Comparison of ENCODE assay signal across 19 cellular contexts in the genomic region with DNA sequence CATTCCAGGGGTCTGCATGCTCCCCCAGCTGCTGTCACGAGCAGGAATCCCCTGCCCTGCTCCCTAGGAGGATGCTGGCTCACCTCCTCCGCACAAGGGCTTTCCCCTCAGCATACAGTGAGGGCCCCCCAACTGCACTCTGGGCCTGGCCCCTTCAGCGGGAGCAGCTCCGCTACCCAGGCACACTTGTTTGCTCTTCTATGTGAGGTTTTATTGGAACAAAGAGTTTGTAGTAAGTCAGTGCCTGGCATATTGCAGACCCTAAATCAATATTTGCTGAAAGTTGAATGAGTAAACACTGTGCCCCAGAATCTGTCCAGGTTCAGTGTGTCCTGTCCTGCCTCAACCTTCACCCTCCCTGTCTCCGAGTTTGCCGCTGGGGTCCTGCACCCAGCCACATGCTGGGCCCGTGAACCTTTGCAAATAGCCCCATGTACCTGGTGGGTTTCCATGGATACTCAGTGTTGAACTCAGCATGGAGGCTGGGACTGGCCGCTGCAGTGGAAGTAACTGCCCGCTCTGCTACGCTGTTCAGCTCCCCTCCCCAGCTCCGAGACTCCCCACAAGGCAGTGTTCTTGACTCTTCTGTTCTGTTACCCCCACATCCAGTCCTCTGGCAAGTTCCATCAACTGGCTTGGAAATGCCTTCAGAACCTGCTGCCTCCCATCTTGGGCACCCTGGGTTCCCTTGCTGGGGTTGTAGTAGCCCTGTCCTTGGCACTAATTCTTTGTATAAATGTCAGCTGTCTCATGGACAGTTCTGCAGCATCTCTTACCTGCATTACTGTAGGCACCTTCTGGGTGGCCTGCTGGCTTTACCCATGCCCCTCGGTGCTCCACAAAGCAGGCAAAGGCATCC. TPM values are rescaled to one million over a fixed set of nuclear protein-coding genes. Genes with fewer than 3 reads are reported as not detected.
DNase-seq lines count a peak whose midpoint lies in the region; ATAC-seq, FAIRE-seq and TF ChIP-seq lines count a peak whose summit lies in the region.
"Had no signal": no experiment of that assay in that cellular context is flagged by ENCODE, and none has a peak within 500 bp of the region (broad histone marks: within the 10 kb centered on the region; RNA-seq: fewer than 3 reads in every experiment).

No MANE protein-coding gene starts in this region.

- peak overlapping the region in 1 of 3 experiments; percentile 40; a peak in 2 of 6 replicates for H3K4me3 ChIP-seq in HepG2 (replicated peaks in 1 of 3; ENCODE audit: insufficient read depth in 1 of 3, low read depth in 2 of 3, low read length in 3 of 3)
- H3K4me3 ChIP-seq: gastrocnemius medialis, hepatocyte, left lung, sigmoid colon, SJSA1 had no signal

- DNase-seq in NCI-H69 (lab: John Stamatoyannopoulos, UW): peak; percentile 63
- peak; percentile 80 for DNase-seq in HepG2 (ENCODE audit: low spot score)
- no peak for DNase-seq in progenitor cell of endocrine pancreas (ENCODE audit: low spot score, unreplicated experiment)
- no peak for DNase-seq in frontal cortex (ENCODE audit: low spot score in 2 of 2)
- DNase-seq in stimulated activated CD4-positive, alpha-beta T cell treated with anti-CD3 and anti-CD28 coated beads, Interleukin-4, amount 100 ng/mL, for 1 hour: no peak
- DNase-seq: gastrocnemius medialis, left lung, NCI-H526 treated with DMSO at 0.1 percent for 48 hours had no signal

- peaks cover 10% of the 10 kb centered on the region for H3K36me3 Mint-ChIP-seq in progenitor cell of endocrine pancreas (ENCODE audit: insufficient read depth)
- H3K36me3 Mint-ChIP-seq: activated naive CD8-positive, alpha-beta T cell; T-cell had no signal

- 12% methylated on average over 11 of the region's 12 CpGs for WGBS in HepG2 (ENCODE audit: low lambda C conversion rate)

- H3K27me3 Mint-ChIP-seq in progenitor cell of endocrine pancreas: no peaks in the 10 kb centered on the region
- H3K27me3 Mint-ChIP-seq: natural killer cell treated with Interleukin-12 subunit alpha and Interleukin-12 subunit beta and Interleukin-15 and Interleukin-18, amount 100 ng/mL, for 72 hours; T-cell had no signal

- H3K27me3 ChIP-seq in HepG2 (ENCODE audit: control insufficient read depth in 1 of 2, insufficient read depth in 2 of 2, low read length in 2 of 2): no peaks in the 10 kb centered on the region
- H3K27me3 ChIP-seq: gastrocnemius medialis, hepatocyte, left lung, sigmoid colon, SJSA1 had no signal

- in situ Hi-C loops in HepG2 (cut with HindIII; ENCODE audit: extremely low pct_ligation_motif_present, low pct_unique_long_range_greater_than_20kb): no loop called here

- peaks cover 17% of the 10 kb centered on the region for H3K4me1 Mint-ChIP-seq in progenitor cell of endocrine pancreas (ENCODE audit: low read depth)

- intact Hi-C loops in HepG2 (cut with micrococcal nuclease; ENCODE audit: unreplicated experiment): loop anchor here (5.0 to 10.0 kb wide), 3 partner anchors 117 to 255 kb away; a partner anchor contains a TSS

- H3K4me3 Mint-ChIP-seq in progenitor cell of endocrine pancreas (ENCODE audit: low read depth): no peak overlapping the region
- H3K4me3 Mint-ChIP-seq: activated naive CD8-positive, alpha-beta T cell; natural killer cell treated with Interleukin-12 subunit alpha and Interleukin-12 subunit beta and Interleukin-15 and Interleukin-18, amount 100 ng/mL, for 72 hours; T-cell had no signal

- H3K9ac ChIP-seq in HepG2 (ENCODE audit: insufficient read depth, low read depth, low read length): peak overlapping the region; percentile 40

- FAIRE-seq in HepG2 (lab: Jason Lieb, UNC) (peak; percentile 81), frontal cortex (lab: Jason Lieb, UNC) (no peak)

- no peaks in the 10 kb centered on the region for H3K9me3 Mint-ChIP-seq in progenitor cell of endocrine pancreas (ENCODE audit: low read depth)
- H3K9me3 Mint-ChIP-seq: natural killer cell treated with Interleukin-12 subunit alpha and Interleukin-12 subunit beta and Interleukin-15 and Interleukin-18, amount 100 ng/mL, for 72 hours; T-cell had no signal

- H3K27ac Mint-ChIP-seq in progenitor cell of endocrine pancreas: peak overlapping the region; percentile 59
- H3K27ac Mint-ChIP-seq: activated naive CD8-positive, alpha-beta T cell; natural killer cell treated with Interleukin-12 subunit alpha and Interleukin-12 subunit beta and Interleukin-15 and Interleukin-18, amount 100 ng/mL, for 72 hours; T-cell had no signal

- CTCF ChIA-PET in HepG2 (lab: Yijun Ruan, JAX; ENCODE audit: low intra/inter-chr PET ratio, low total read pairs): interaction anchor here (0.9 to 2.6 kb wide), 4 partner anchors 23 to 397 kb away, joined by 3 to 23 read pairs (median 6); no protein-coding TSS in a partner anchor

- POLR2A ChIA-PET in HepG2 (lab: Yijun Ruan, JAX): interaction anchor here (0.8 to 1.5 kb wide), 2 partner anchors 258 to 318 kb away, joined by 3 read pairs; no protein-coding TSS in a partner anchor

- no peaks in the 10 kb centered on the region for H4K20me1 ChIP-seq in HepG2 (ENCODE audit: insufficient read depth, low read length)

- BruUV-seq in HepG2 (replicated peaks; lab: Mats Ljungman, UMichigan): no TSS peak

- no peaks in the 10 kb centered on the region for H3K36me3 ChIP-seq in HepG2 (replicated peaks in 1 of 2; ENCODE audit: control insufficient read depth in 1 of 2, insufficient read depth in 2 of 2, low read length in 2 of 2)
- H3K36me3 ChIP-seq: gastrocnemius medialis, left lung, sigmoid colon, SJSA1 had no signal

- TF ChIP-seq POLR2A in HepG2 (IDR thresholded peaks at IDR 0.05; ENCODE audit: insufficient read depth in 1 of 2, low read depth in 2 of 2, low read length in 2 of 2): no peak

- ATAC-seq in GM21723 (IDR thresholded peaks at IDR 0.05; ENCODE audit: unreplicated experiment): peak; percentile 12
- peak; percentile 82 for ATAC-seq in HepG2
- ATAC-seq in HG03342 (IDR thresholded peaks at IDR 0.05; ENCODE audit: unreplicated experiment): no peak

- H3K4me2 ChIP-seq in HepG2 (ENCODE audit: low read depth, low read length): peak overlapping the region; percentile 52
- H3K4me2 ChIP-seq: hepatocyte had no signal

- H3K79me2 ChIP-seq in HepG2 (ENCODE audit: insufficient read depth, low read length): no peaks in the 10 kb centered on the region
- H3K79me2 ChIP-seq: hepatocyte had no signal

- no peak for TF ChIP-seq RAD21 in HepG2 (CRISPR knock-in tag; IDR thresholded peaks at IDR 0.05)

- H3K27ac ChIP-seq in HepG2 (ENCODE audit: extremely low read length, insufficient read depth, low read length): peak overlapping the region; percentile 60
- H3K27ac ChIP-seq: left lung, SJSA1 had no signal

- TF ChIP-seq CTCF in HepG2 (CRISPR knock-in tag; IDR thresholded peaks at IDR 0.05) (0 out of 2 replicates have a peak, but pooled peaks have one; percentile 3), progenitor cell of endocrine pancreas (IDR thresholded peaks at IDR 0.05; ENCODE audit: unreplicated experiment) (no peak)

- H3K4me1 ChIP-seq in HepG2 (ENCODE audit: insufficient read depth, low read length): peaks cover 66% of the 10 kb centered on the region
- H3K4me1 ChIP-seq: left lung had no signal

- H2AFZ ChIP-seq in HepG2 (ENCODE audit: low read length): no peak overlapping the region
- H2AFZ ChIP-seq: hepatocyte had no signal

- peak in 1 of 2 experiments; percentile 86; a peak in 2 of 4 replicates for TF ChIP-seq EP300 in HepG2 (IDR thresholded peaks at IDR 0.05; ENCODE audit: low read depth in 2 of 2, low read length in 2 of 2)
- TF ChIP-seq EP300 in HepG2 (CRISPR knock-in tag; IDR thresholded peaks at IDR 0.05; ENCODE audit: borderline replicate concordance): peak; percentile 74; the same call in 1 of the 2 replicates

- H3K9me3 ChIP-seq in HepG2 (ENCODE audit: low read length): no peaks in the 10 kb centered on the region
- H3K9me3 ChIP-seq: gastrocnemius medialis, left lung, sigmoid colon, SJSA1 had no signal

TF ChIP-seq in HepG2, 621 proteins besides CTCF, POLR2A, EP300 and RAD21 (continues in another document):
- TF ChIP-seq, protein P1, sequence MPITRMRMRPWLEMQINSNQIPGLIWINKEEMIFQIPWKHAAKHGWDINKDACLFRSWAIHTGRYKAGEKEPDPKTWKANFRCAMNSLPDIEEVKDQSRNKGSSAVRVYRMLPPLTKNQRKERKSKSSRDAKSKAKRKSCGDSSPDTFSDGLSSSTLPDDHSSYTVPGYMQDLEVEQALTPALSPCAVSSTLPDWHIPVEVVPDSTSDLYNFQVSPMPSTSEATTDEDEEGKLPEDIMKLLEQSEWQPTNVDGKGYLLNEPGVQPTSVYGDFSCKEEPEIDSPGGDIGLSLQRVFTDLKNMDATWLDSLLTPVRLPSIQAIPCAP (CRISPR knock-in tag; IDR thresholded peaks at IDR 0.05; ENCODE audit: low read depth): no peak
- TF ChIP-seq GFI1 (CRISPR knock-in tag; IDR thresholded peaks at IDR 0.05; ENCODE audit: borderline replicate concordance) (peak; percentile 78; the same call in 1 of the 2 replicates), SMC3 (IDR thresholded peaks at IDR 0.05; ENCODE audit: low read length) (no peak; the same call in 1 of the 2 replicates), MEF2D (CRISPR knock-in tag; IDR thresholded peaks at IDR 0.05) (peak; percentile 53; the same call in 1 of the 2 replicates)

RNA-seq across cellular contexts. Expression of a gene that starts 15.7 kb away (rescaled TPM):
- total RNA-seq in HepG2 (2016; rRNA removed; fragmentation: Illumina TruSeq; extraction: Trizol) (0.32 and 0.80 TPM in 2 replicates), progenitor cell of endocrine pancreas (2.4 and 3.0 TPM in 2 replicates), frontal cortex (not detected)
- 0.71 and 0.81 TPM in 2 replicates for total RNA-seq in HepG2 (2016; cell fraction: cytosol; rRNA removed; fragmentation: Illumina TruSeq; extraction: Trizol; ENCODE audit: low read depth)
- total RNA-seq in HepG2 (2016; cell fraction: insoluble cytoplasmic fraction; rRNA removed; fragmentation: Illumina TruSeq; extraction: Trizol): 1.5 and 1.6 TPM in 2 replicates
- total RNA-seq in HepG2 (2016; cell fraction: membrane; rRNA removed; fragmentation: Illumina TruSeq; extraction: Trizol): 1.0 and 1.9 TPM in 2 replicates
- total RNA-seq in HepG2 (2016; cell fraction: nucleus; rRNA removed; fragmentation: Illumina TruSeq; extraction: Trizol): 3.6 and 3.7 TPM in 2 replicates
- polyA plus RNA-seq in HepG2 (2011; rRNA removed): 0.82 and 0.87 TPM in 2 replicates
- 0.32 and 0.38 TPM in 2 replicates for polyA plus RNA-seq in HepG2 (2011; cell fraction: cytosol; rRNA removed)
- 3.3 and 4.4 TPM in 2 replicates for polyA plus RNA-seq in HepG2 (2011; cell fraction: nucleus; rRNA removed)
- polyA plus RNA-seq in HepG2 (2012): 0.80 and 2.9 TPM in 2 replicates
- polyA plus RNA-seq in HepG2 (2016; cell fraction: cytosol; fragmentation: Illumina TruSeq; extraction: Trizol; ENCODE audit: low read depth): 0.35 and 1.7 TPM in 2 replicates
- polyA plus RNA-seq in HepG2 (2016; cell fraction: insoluble cytoplasmic fraction; fragmentation: Illumina TruSeq; extraction: Trizol; ENCODE audit: low read depth): 0.33 and 1.2 TPM in 2 replicates
- polyA plus RNA-seq in HepG2 (2016; cell fraction: membrane; fragmentation: Illumina TruSeq; extraction: Trizol; ENCODE audit: low read depth): 0.64 and 1.2 TPM in 2 replicates
- 4.3 and 5.2 TPM in 2 replicates for polyA plus RNA-seq in HepG2 (2016; cell fraction: nucleus; fragmentation: Illumina TruSeq; extraction: Trizol; ENCODE audit: insufficient read depth, low read depth)
- polyA minus RNA-seq in HepG2 (2011; rRNA and poly(A)+ RNA removed; ENCODE audit: low replicate concordance): 1.3 and 7.3 TPM in 2 replicates
- polyA minus RNA-seq in HepG2 (2011; cell fraction: cytosol; rRNA and poly(A)+ RNA removed): 0.40 TPM in 1 of 2 replicates, not detected in the other
- 7.7 and 8.6 TPM in 2 replicates for polyA minus RNA-seq in HepG2 (2011; cell fraction: nucleus; rRNA and poly(A)+ RNA removed)
- total RNA-seq: H4, IMR-90, SJSA1, temporal lobe had no signal

Comparison
In these comparisons a context has a peak if more than half of its experiments do, and no peak if none do; other contexts are left out.
1. DNase-seq: peak in NCI-H69 (single experiment) and HepG2 (single experiment); none in progenitor cell of endocrine pancreas (single experiment), frontal cortex (0 of 2) and stimulated activated CD4-positive, alpha-beta T cell treated with anti-CD3 and anti-CD28 coated beads, Interleukin-4, amount 100 ng/mL, for 1 hour (single experiment).